Comparison of ENCODE assay signal across 20 cellular contexts in the genomic region with DNA sequence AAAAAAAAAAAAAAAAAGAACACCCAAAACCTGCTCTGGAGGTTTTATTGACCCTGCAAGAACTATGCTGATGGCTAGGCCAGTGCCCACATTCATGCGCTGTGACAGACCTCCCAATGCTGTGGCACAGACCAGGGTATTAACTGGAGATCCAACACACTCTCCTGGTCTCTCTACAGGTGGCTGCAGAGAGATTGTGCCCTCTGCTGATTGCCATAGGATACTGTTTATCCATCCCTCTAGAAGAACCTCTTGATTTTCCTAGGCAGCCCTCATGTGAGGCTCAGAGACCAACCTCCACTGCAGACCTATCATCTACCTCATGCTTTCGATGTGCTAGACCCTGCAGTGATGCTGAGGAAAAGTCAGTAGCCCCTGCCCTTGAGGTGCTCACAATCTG.
DNase-seq lines count a peak whose midpoint lies in the region; ATAC-seq, FAIRE-seq and TF ChIP-seq lines count a peak whose summit lies in the region.
"Had no signal": no experiment of that assay in that cellular context is flagged by ENCODE, and none has a peak within 500 bp of the region (broad histone marks: within the 10 kb centered on the region; RNA-seq: fewer than 3 reads in every experiment).

No MANE protein-coding gene starts in this region.

- H3K9ac ChIP-seq in H1 (replicated peaks in 1 of 4; ENCODE audit: extremely low read depth in 1 of 4, low read depth in 3 of 4, low read length in 3 of 4), result no peak overlapping the region

- no peak for FAIRE-seq in H1 (lab: Jason Lieb, UNC)

- no peak overlapping the region for H3K27ac Mint-ChIP-seq in HFFc6
- H3K27ac Mint-ChIP-seq: activated CD4-positive, alpha-beta memory T cell treated with anti-CD3 and anti-CD28 coated beads for 36 hours; CD8-positive, alpha-beta T cell had no signal

- no peaks in the 10 kb centered on the region for H3K79me1 ChIP-seq in H1 (ENCODE audit: low read depth, low read length)

- H4K8ac ChIP-seq in H1 (ENCODE audit: extremely low read depth, insufficient read depth, low read length), result no peak overlapping the region

- no peak overlapping the region for H2BK5ac ChIP-seq in H1 (ENCODE audit: low read depth, low read length)

- WGBS in H1 (ENCODE audit: extremely low coverage in 1 of 2, insufficient coverage in 1 of 2, insufficient read length in 1 of 2, insufficient replicate concordance in 2 of 2, low coverage in 1 of 2, low lambda C conversion rate in 2 of 2, missing lambda C conversion rate in 1 of 2), 2 experiments, result 91% methylated on average over 2 of the region's 2 CpGs; no CpG with 5 or more reads in 1 of the 2 experiments

- H3K9me3 Mint-ChIP-seq in HFFc6, result peaks cover 40% of the 10 kb centered on the region
- H3K9me3 Mint-ChIP-seq: activated CD4-positive, alpha-beta memory T cell treated with anti-CD3 and anti-CD28 coated beads for 36 hours; CD8-positive, alpha-beta T cell had no signal

- H3K18ac ChIP-seq in H1 (ENCODE audit: extremely low read depth, low read length), result no peak overlapping the region

- no peak overlapping the region for H3K23ac ChIP-seq in H1 (ENCODE audit: insufficient read length)

- no peak overlapping the region for H4K91ac ChIP-seq in H1 (replicated peaks; ENCODE audit: insufficient read length, low read length)

- H3K4me3 Mint-ChIP-seq in HFFc6, result no peak overlapping the region
- H3K4me3 Mint-ChIP-seq: activated CD4-positive, alpha-beta memory T cell treated with anti-CD3 and anti-CD28 coated beads for 36 hours; CD8-positive, alpha-beta T cell had no signal

- peaks cover 3% of the 10 kb centered on the region; the same call in 1 of the 2 replicates for H3K27me3 Mint-ChIP-seq in HFFc6 (ENCODE audit: insufficient read depth)
- H3K27me3 Mint-ChIP-seq: activated CD4-positive, alpha-beta memory T cell treated with anti-CD3 and anti-CD28 coated beads for 36 hours had no signal

- no peak for TF ChIP-seq EP300 in H1 (IDR thresholded peaks at IDR 0.05; ENCODE audit: borderline replicate concordance in 1 of 2, low read depth in 2 of 2, low read length in 2 of 2)

- TF ChIP-seq CTCF in H1 (IDR thresholded peaks at IDR 0.05; ENCODE audit: control extremely low read depth in 1 of 3, insufficient read depth in 1 of 3, low read depth in 1 of 3, low read length in 3 of 3) (peak in 2 of 3 experiments; percentile 48 to 49; a peak in 3 of 4 replicates), retinal pigment epithelial cell (conservative IDR thresholded peaks at IDR 0.05; ENCODE audit: low read depth, low read length) (peak; percentile 38), vagina (IDR thresholded peaks at IDR 0.05) (no peak), HFFc6 (IDR thresholded peaks at IDR 0.05) (no peak), omental fat pad (IDR thresholded peaks at IDR 0.05) (no peak)

- no peaks in the 10 kb centered on the region for H3K79me2 ChIP-seq in H1 (ENCODE audit: control insufficient read depth in 1 of 2, insufficient read depth in 2 of 2, low read length in 2 of 2)

- CTCF ChIA-PET in H1 (lab: Charles Lee; ENCODE audit: partially characterized antibody), result interaction anchor here (0.6 to 1.3 kb wide), 6 partner anchors 12 to 615 kb away, joined by 3 to 4 read pairs (median 3); no protein-coding TSS in a partner anchor

- no peak overlapping the region for H3K27ac ChIP-seq in H1 (ENCODE audit: low read depth, low read length)
- H3K27ac ChIP-seq in vagina, result no peak overlapping the region

- H3K9me3 ChIP-seq in H1 (ENCODE audit: insufficient read depth in 2 of 2, low read depth in 1 of 2, low read length in 1 of 2) (no peaks in the 10 kb centered on the region), vagina (no peaks in the 10 kb centered on the region)

- H3K14ac ChIP-seq in H1 (ENCODE audit: insufficient read length), result no peak overlapping the region

- H3K27me3 ChIP-seq in H1 (replicated peaks in 1 of 4; ENCODE audit: control insufficient read depth in 3 of 4, extremely low read depth in 1 of 4, insufficient read depth in 3 of 4, low read length in 3 of 4), result no peaks in the 10 kb centered on the region
- H3K27me3 ChIP-seq in vagina, result no peaks in the 10 kb centered on the region

- H3K4me1 Mint-ChIP-seq in HFFc6 (ENCODE audit: low read depth), result no peaks in the 10 kb centered on the region

- no peak overlapping the region for H2AFZ ChIP-seq in H1 (ENCODE audit: low read length)

- intact Hi-C loops in vagina (cut with DNase I), result no loop called here

- no peak overlapping the region for H3K4me3 ChIP-seq in H1 (ENCODE audit: extremely low read depth in 1 of 4, insufficient read depth in 2 of 4, low read depth in 3 of 4, low read length in 4 of 4)
- H3K4me3 ChIP-seq in retinal pigment epithelial cell (ENCODE audit: low read length), result no peak overlapping the region
- H3K4me3 ChIP-seq in vagina, result no peak overlapping the region

- POLR2A ChIA-PET in H1 (lab: Charles Lee; ENCODE audit: partially characterized antibody), result no interaction called here

- no peaks in the 10 kb centered on the region for H3K36me3 Mint-ChIP-seq in HFFc6 (ENCODE audit: low read depth)
- H3K36me3 Mint-ChIP-seq: activated CD4-positive, alpha-beta memory T cell treated with anti-CD3 and anti-CD28 coated beads for 36 hours; CD8-positive, alpha-beta T cell had no signal

- H2BK15ac ChIP-seq in H1 (ENCODE audit: low read length), result no peak overlapping the region

- DNase-seq in SIG-M5 treated with dmso at 0.1 percent for 504 hours (lab: John Stamatoyannopoulos, UW; ENCODE audit: unreplicated experiment) (peak; percentile 15), SIG-M5 (lab: John Stamatoyannopoulos, UW) (no peak), RKO (ENCODE audit: low spot score) (peak; percentile 2), H1 (ENCODE audit: low read depth in 1 of 2, low spot score in 2 of 2) (no peak), retinal pigment epithelial cell (ENCODE audit: low read depth) (no peak), vagina (ENCODE audit: extremely low spot score in 2 of 2) (no peak), HFFc6 (no peak), omental fat pad (ENCODE audit: low spot score) (no peak)
- DNase-seq: activated CD4-positive, alpha-beta memory T cell treated with anti-CD3 and anti-CD28 coated beads for 36 hours; activated naive CD4-positive, alpha-beta T cell; amygdala; CD8-positive, alpha-beta T cell; cerebellar nuclear complex; NCI-H1930; NCI-H446 treated with DMSO at 0.1 percent for 48 hours; occipital lobe; stimulated activated naive CD8-positive, alpha-beta T cell treated with anti-CD3 and anti-CD28 coated beads, Interleukin-15, Interleukin-2, amounts not matched to agents 100 U/mL and 50 U/mL, for 24 hours; trophoblast cell had no signal

- peak; percentile 69 to 77 for TF ChIP-seq RAD21 in H1 (IDR thresholded peaks at IDR 0.05 in 1 of 2, conservative IDR thresholded peaks at IDR 0.05 in 1 of 2; ENCODE audit: low read depth in 2 of 2, low read length in 2 of 2)

- no peak overlapping the region for H3K4ac ChIP-seq in H1 (replicated peaks; ENCODE audit: insufficient read length, low read depth, low read length)

- H3K4me2 ChIP-seq in H1 (ENCODE audit: insufficient read depth in 1 of 2, low read depth in 2 of 2, low read length in 2 of 2), result no peak overlapping the region

- H2BK12ac ChIP-seq in H1 (ENCODE audit: low read depth, low read length), result no peak overlapping the region; the same call in 1 of the 2 replicates

- no peaks in the 10 kb centered on the region for H3K4me1 ChIP-seq in H1 (replicated peaks in 1 of 4; ENCODE audit: control insufficient read depth in 3 of 4, insufficient read depth in 4 of 4, low read length in 3 of 4)
- no peaks in the 10 kb centered on the region for H3K4me1 ChIP-seq in vagina

- no peak overlapping the region for H2BK120ac ChIP-seq in H1 (replicated peaks; ENCODE audit: low read depth, low read length)

- no peak overlapping the region for H3K56ac ChIP-seq in H1 (replicated peaks; ENCODE audit: insufficient read length, low read depth, low read length)

- no peaks in the 10 kb centered on the region for H4K20me1 ChIP-seq in H1 (replicated peaks in 1 of 2; ENCODE audit: control insufficient read depth in 1 of 2, insufficient read depth in 2 of 2, low read length in 2 of 2)

- no peak overlapping the region for H4K5ac ChIP-seq in H1 (ENCODE audit: insufficient read length, low read depth, low read length)

- no peak for ATAC-seq in omental fat pad (ENCODE audit: low FRiP score)
- ATAC-seq: CD8-positive, alpha-beta T cell; left lobe of liver; sciatic nerve; stimulated activated naive CD8-positive, alpha-beta T cell treated with anti-CD3 and anti-CD28 coated beads, Interleukin-15, Interleukin-2, amounts not matched to agents 100 U/mL and 50 U/mL, for 24 hours had no signal

- no peak overlapping the region for H2AK5ac ChIP-seq in H1 (ENCODE audit: low read depth, low read length)

- no peaks in the 10 kb centered on the region for H3K23me2 ChIP-seq in H1 (ENCODE audit: low read depth, low read length)

- H3K36me3 ChIP-seq in H1 (ENCODE audit: control insufficient read depth in 2 of 4, insufficient read depth in 4 of 4, low read length in 3 of 4), result no peaks in the 10 kb centered on the region
- H3K36me3 ChIP-seq in vagina, result no peaks in the 10 kb centered on the region

- no peak overlapping the region for H2BK20ac ChIP-seq in H1 (ENCODE audit: low read length)

- TF ChIP-seq POLR2A in H1 (IDR thresholded peaks at IDR 0.05; ENCODE audit: control extremely low read depth in 1 of 2, low read depth in 2 of 2, low read length in 2 of 2) (no peak), vagina (IDR thresholded peaks at IDR 0.05) (no peak)

TF ChIP-seq in H1, 55 proteins besides CTCF, POLR2A, EP300 and RAD21 (continues in another document):
- TF ChIP-seq KDM5A (IDR thresholded peaks at IDR 0.05; ENCODE audit: low read length), result no peak
- TF ChIP-seq, protein P1, sequence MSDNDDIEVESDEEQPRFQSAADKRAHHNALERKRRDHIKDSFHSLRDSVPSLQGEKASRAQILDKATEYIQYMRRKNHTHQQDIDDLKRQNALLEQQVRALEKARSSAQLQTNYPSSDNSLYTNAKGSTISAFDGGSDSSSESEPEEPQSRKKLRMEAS (IDR thresholded peaks at IDR 0.05), result no peak
- no peak for TF ChIP-seq TAF1 (IDR thresholded peaks at IDR 0.05; ENCODE audit: low read depth, low read length)
- TF ChIP-seq TEAD4 (IDR thresholded peaks at IDR 0.05; ENCODE audit: low read depth, low read length), result no peak
- TF ChIP-seq CHD2 (IDR thresholded peaks at IDR 0.05; ENCODE audit: low read length), result no peak
- TF ChIP-seq SIX5 (IDR thresholded peaks at IDR 0.05; ENCODE audit: low read depth, low read length), result no peak
- no peak for TF ChIP-seq TAF7 (optimal IDR thresholded peaks at IDR 0.05; ENCODE audit: borderline replicate concordance, low read depth, low read length)
- no peak for TF ChIP-seq SP2 (IDR thresholded peaks at IDR 0.05; ENCODE audit: low read length)
- TF ChIP-seq JUN (IDR thresholded peaks at IDR 0.05; ENCODE audit: low read depth, low read length), result no peak
- TF ChIP-seq RNF2 (IDR thresholded peaks at IDR 0.05; ENCODE audit: borderline replicate concordance, low read depth, low read length, missing control alignments, poor library complexity, severe bottlenecking), result no peak
- no peak for TF ChIP-seq POU5F1 (IDR thresholded peaks at IDR 0.05; ENCODE audit: low read depth, low read length)
- TF ChIP-seq TCF12 (IDR thresholded peaks at IDR 0.05; ENCODE audit: low read depth, low read length), result no peak
- no peak for TF ChIP-seq RFX5 (IDR thresholded peaks at IDR 0.05; ENCODE audit: borderline replicate concordance, low read depth, low read length)
- TF ChIP-seq TBP (IDR thresholded peaks at IDR 0.05; ENCODE audit: low read depth, low read length), result no peak

Comparison
In these comparisons a context has a peak if more than half of its experiments do, and no peak if none do; other contexts are left out.
1. DNase-seq: peak in SIG-M5 treated with dmso at 0.1 percent for 504 hours (single experiment) and RKO (single experiment); none in SIG-M5 (single experiment), H1 (0 of 2), retinal pigment epithelial cell (single experiment), vagina (0 of 2), HFFc6 (single experiment) and omental fat pad (single experiment).
2. CTCF ChIP-seq: peak in H1 (2 of 3) and retinal pigment epithelial cell (single experiment); none in vagina (0 of 3), HFFc6 (single experiment) and omental fat pad (0 of 3).